In the genomic region with DNA sequence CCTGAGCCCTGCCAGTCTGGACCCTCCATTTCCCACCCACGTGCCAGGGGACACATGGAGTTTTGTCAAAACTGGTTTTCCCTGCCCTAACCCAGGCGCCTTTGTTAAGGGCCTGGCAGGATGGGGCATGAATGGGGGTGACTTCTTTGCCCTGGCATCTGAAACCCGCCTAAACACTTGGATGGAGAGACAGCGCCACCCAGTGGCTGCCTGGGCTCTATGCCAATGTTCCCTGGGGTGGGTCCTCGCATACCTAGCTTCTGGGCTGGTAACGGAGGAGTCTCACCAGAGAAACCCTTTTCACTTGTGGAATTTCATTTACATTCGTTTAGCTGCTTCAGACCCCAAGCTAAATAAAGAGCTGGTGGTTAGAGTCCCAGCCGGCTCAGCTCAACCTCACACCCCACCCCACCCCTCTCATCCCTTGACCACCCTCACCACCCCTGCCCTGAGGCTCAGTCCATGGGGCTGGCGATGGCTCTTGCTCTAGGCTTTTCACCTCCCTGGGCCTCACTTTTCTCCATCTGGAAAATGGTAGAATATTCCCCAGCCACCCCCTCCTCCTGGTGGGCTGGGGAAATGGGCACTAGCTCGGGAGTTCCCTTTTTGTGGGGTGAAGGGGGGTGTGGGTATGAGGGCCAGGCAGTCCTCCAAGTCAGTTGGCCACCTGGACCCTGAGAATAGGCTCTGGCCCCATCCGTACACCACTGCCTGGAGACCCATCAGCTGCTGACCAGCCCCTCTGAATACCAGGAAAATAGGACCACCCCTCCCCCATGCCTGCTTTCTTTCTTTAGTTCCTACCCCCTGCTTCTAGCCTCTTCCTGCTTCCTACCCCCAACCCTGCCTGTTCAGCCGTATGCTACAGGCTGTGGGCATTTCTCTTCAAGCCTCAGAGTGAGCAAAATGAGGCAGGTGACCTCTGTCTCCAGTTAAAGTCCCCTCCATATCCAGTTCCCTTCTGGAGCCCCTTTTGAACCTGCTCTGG, we compare ENCODE assay signal across 1 cellular context.
A peak's percentile ranks its signal among the peaks of the same experiment; 100 is the strongest.
TF ChIP-seq lines count a peak whose summit lies in the region.

No MANE protein-coding gene starts in this region.

TF ChIP-seq in IMR-90, 13 proteins besides CTCF, POLR2A, EP300 and RAD21 (continued from another document):
- TF ChIP-seq, protein P1, sequence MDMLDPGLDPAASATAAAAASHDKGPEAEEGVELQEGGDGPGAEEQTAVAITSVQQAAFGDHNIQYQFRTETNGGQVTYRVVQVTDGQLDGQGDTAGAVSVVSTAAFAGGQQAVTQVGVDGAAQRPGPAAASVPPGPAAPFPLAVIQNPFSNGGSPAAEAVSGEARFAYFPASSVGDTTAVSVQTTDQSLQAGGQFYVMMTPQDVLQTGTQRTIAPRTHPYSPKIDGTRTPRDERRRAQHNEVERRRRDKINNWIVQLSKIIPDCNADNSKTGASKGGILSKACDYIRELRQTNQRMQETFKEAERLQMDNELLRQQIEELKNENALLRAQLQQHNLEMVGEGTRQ (IDR thresholded peaks at IDR 0.05; ENCODE audit: low read depth, low read length), result no peak
- TF ChIP-seq NFE2L2 (IDR thresholded peaks at IDR 0.05; ENCODE audit: low read depth, low read length), result no peak
- TF ChIP-seq RCOR1 (IDR thresholded peaks at IDR 0.05; ENCODE audit: insufficient replicate concordance, low read length), result no peak
- no peak for TF ChIP-seq BHLHE40 (IDR thresholded peaks at IDR 0.05; ENCODE audit: low read depth, low read length)
- TF ChIP-seq MAZ (IDR thresholded peaks at IDR 0.05; ENCODE audit: borderline replicate concordance, low read depth, low read length), result peak; percentile 24; the same call in 1 of the 2 replicates
- TF ChIP-seq CHD1 (IDR thresholded peaks at IDR 0.05; ENCODE audit: low read depth, low read length), result no peak
TF ChIP-seq in IMR-90: peak in this region for 2.
